Comparison of ENCODE assay signal across 23 cellular contexts in the genomic region with DNA sequence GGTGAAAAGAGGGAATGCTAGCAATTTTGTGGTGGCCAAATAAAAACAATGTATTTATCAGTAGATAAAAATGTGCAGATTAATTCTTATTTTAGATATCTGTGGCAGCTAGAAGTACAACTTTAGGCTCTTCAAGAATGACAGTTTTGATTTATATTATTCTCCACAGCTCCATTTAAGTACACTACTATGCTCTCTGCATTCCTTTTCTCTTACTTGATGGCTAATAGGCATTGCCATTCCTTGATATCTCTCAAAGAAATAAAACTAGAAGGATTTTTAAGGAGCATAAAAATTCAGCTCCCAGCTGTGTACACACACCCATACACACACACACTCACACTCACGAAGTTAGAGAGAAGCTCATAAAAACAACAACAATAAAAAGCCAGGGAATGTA. TPM values are rescaled to one million over a fixed set of nuclear protein-coding genes. Genes with fewer than 3 reads are reported as not detected.
DNase-seq lines count a peak whose midpoint lies in the region; ATAC-seq, FAIRE-seq and TF ChIP-seq lines count a peak whose summit lies in the region.
"Had no signal": no experiment of that assay in that cellular context is flagged by ENCODE, and none has a peak within 500 bp of the region (broad histone marks: within the 10 kb centered on the region; RNA-seq: fewer than 3 reads in every experiment).

No MANE protein-coding gene starts in this region.

- no peak overlapping the region for H3K27ac ChIP-seq in astrocyte (ENCODE audit: low read depth, low read length)
- H3K27ac ChIP-seq: BLaER1 treated with 17β-estradiol and CSF1 and Interleukin-3, amounts not matched to agents 10 nM and 100 nM; RWPE1 had no signal

- H3K9ac ChIP-seq in astrocyte (ENCODE audit: low read length) = no peak overlapping the region
- H3K9ac ChIP-seq: BLaER1 treated with 17β-estradiol and CSF1 and Interleukin-3, amounts not matched to agents 10 nM and 100 nM had no signal

- H4K20me1 ChIP-seq in astrocyte (ENCODE audit: insufficient read depth, low read length) = no peaks in the 10 kb centered on the region
- H4K20me1 ChIP-seq: BLaER1 treated with 17β-estradiol and CSF1 and Interleukin-3, amounts not matched to agents 10 nM and 100 nM had no signal

- ATAC-seq in HG02981 (IDR thresholded peaks at IDR 0.05; ENCODE audit: unreplicated experiment) = no peak
- ATAC-seq in GM19452 (IDR thresholded peaks at IDR 0.05; ENCODE audit: unreplicated experiment) = no peak
- ATAC-seq: Panc1 had no signal

- H3K4me2 ChIP-seq in astrocyte (ENCODE audit: low read length) = no peak overlapping the region
- H3K4me2 ChIP-seq: BLaER1 treated with 17β-estradiol and CSF1 and Interleukin-3, amounts not matched to agents 10 nM and 100 nM had no signal

- no peak overlapping the region for H3K4me3 Mint-ChIP-seq in astrocyte (ENCODE audit: unreplicated experiment)
- no peak overlapping the region for H3K4me3 Mint-ChIP-seq in T-helper 2 cell treated with Interferon-gamma antibody and Interleukin-4, amounts not matched to agents 5 μg/mL and 100 μg/mL, for 36 hours
- H3K4me3 Mint-ChIP-seq: CD4-positive, alpha-beta T cell had no signal

- no peaks in the 10 kb centered on the region for H3K36me3 ChIP-seq in astrocyte (ENCODE audit: insufficient read depth, low read length)
- H3K36me3 ChIP-seq: BLaER1 treated with 17β-estradiol and CSF1 and Interleukin-3, amounts not matched to agents 10 nM and 100 nM had no signal

- H3K9me3 Mint-ChIP-seq in astrocyte (ENCODE audit: unreplicated experiment) = no peaks in the 10 kb centered on the region
- no peaks in the 10 kb centered on the region for H3K9me3 Mint-ChIP-seq in T-helper 2 cell treated with Interferon-gamma antibody and Interleukin-4, amounts not matched to agents 5 μg/mL and 100 μg/mL, for 36 hours
- H3K9me3 Mint-ChIP-seq: CD4-positive, alpha-beta T cell had no signal

- H2AFZ ChIP-seq in astrocyte (ENCODE audit: low read depth, low read length) = no peak overlapping the region

- no peak overlapping the region for H3K27ac Mint-ChIP-seq in astrocyte (ENCODE audit: unreplicated experiment)
- no peak overlapping the region for H3K27ac Mint-ChIP-seq in T-helper 2 cell treated with Interferon-gamma antibody and Interleukin-4, amounts not matched to agents 5 μg/mL and 100 μg/mL, for 36 hours
- H3K27ac Mint-ChIP-seq: CD4-positive, alpha-beta T cell had no signal

- no peaks in the 10 kb centered on the region for H3K27me3 Mint-ChIP-seq in astrocyte (ENCODE audit: low read depth, unreplicated experiment)
- peaks cover 4% of the 10 kb centered on the region for H3K27me3 Mint-ChIP-seq in T-helper 2 cell treated with Interferon-gamma antibody and Interleukin-4, amounts not matched to agents 5 μg/mL and 100 μg/mL, for 36 hours (ENCODE audit: low read depth)

- no peaks in the 10 kb centered on the region for H3K9me3 ChIP-seq in astrocyte (ENCODE audit: insufficient read depth, low read depth, low read length)
- H3K9me3 ChIP-seq: BLaER1 treated with 17β-estradiol and CSF1 and Interleukin-3, amounts not matched to agents 10 nM and 100 nM had no signal

- no peaks in the 10 kb centered on the region for H3K4me1 Mint-ChIP-seq in astrocyte (ENCODE audit: low read depth, unreplicated experiment)
- H3K4me1 Mint-ChIP-seq in T-helper 2 cell treated with Interferon-gamma antibody and Interleukin-4, amounts not matched to agents 5 μg/mL and 100 μg/mL, for 36 hours (ENCODE audit: low read depth) = no peaks in the 10 kb centered on the region

- no peak for FAIRE-seq in astrocyte (lab: Jason Lieb, UNC)
- FAIRE-seq: D721Med, GM12891, H1 had no signal

- peak; percentile 3 for DNase-seq in HCEC 1CT
- peak; percentile 51 for DNase-seq in NCI-H226
- peak; percentile 37 for DNase-seq in astrocyte (ENCODE audit: low read depth)
- DNase-seq in T-helper 2 cell treated with Interferon-gamma antibody and Interleukin-4, amounts not matched to agents 5 μg/mL and 100 μg/mL, for 36 hours (ENCODE audit: low spot score) = no peak
- no peak for DNase-seq in GF-D8 (lab: John Stamatoyannopoulos, UW)
- DNase-seq: CD4-positive, alpha-beta T cell; DMS53; GDM1; KG1; MM.1S; NCI-H2029 treated with DMSO at 0.1 percent for 48 hours; NCI-H510A; NCI-H69; SHP77 treated with DMSO at 0.1 percent for 48 hours; SW 1271 had no signal

- no peak for TF ChIP-seq CTCF in astrocyte (IDR thresholded peaks at IDR 0.05; ENCODE audit: insufficient read depth, low read depth, low read length)

- no peaks in the 10 kb centered on the region for H3K79me2 ChIP-seq in astrocyte (ENCODE audit: insufficient read depth, low read length)

- H3K27me3 ChIP-seq in astrocyte (ENCODE audit: insufficient read depth, low read length) = no peaks in the 10 kb centered on the region
- H3K27me3 ChIP-seq: BLaER1 treated with 17β-estradiol and CSF1 and Interleukin-3, amounts not matched to agents 10 nM and 100 nM had no signal

- H3K36me3 Mint-ChIP-seq in astrocyte (ENCODE audit: low read depth, unreplicated experiment) = no peaks in the 10 kb centered on the region
- H3K36me3 Mint-ChIP-seq in T-helper 2 cell treated with Interferon-gamma antibody and Interleukin-4, amounts not matched to agents 5 μg/mL and 100 μg/mL, for 36 hours (ENCODE audit: low read depth) = no peaks in the 10 kb centered on the region

- no peak overlapping the region for H3K4me3 ChIP-seq in astrocyte (ENCODE audit: insufficient read depth, low read depth, low read length)
- H3K4me3 ChIP-seq: BLaER1 treated with 17β-estradiol and CSF1 and Interleukin-3, amounts not matched to agents 10 nM and 100 nM had no signal

- H3K4me1 ChIP-seq in astrocyte (ENCODE audit: insufficient read depth, low read length) = peaks cover 4% of the 10 kb centered on the region
- H3K4me1 ChIP-seq: BLaER1 treated with 17β-estradiol and CSF1 and Interleukin-3, amounts not matched to agents 10 nM and 100 nM had no signal

RNA-seq across cellular contexts. Expression of gene H2AZ1, which starts 59.4 kb away (rescaled TPM):
- total RNA-seq in astrocyte = 210 and 273 TPM in 2 replicates

Comparison
In these comparisons a context has a peak if more than half of its experiments do, and no peak if none do; other contexts are left out.
1. DNase-seq: peak in HCEC 1CT (single experiment), NCI-H226 (single experiment) and astrocyte (single experiment); none in T-helper 2 cell treated with Interferon-gamma antibody and Interleukin-4, amounts not matched to agents 5 μg/mL and 100 μg/mL, for 36 hours (single experiment) and GF-D8 (single experiment).